1 cellular context compared by ENCODE assay signal in genomic region chr10:71247804-71248203, GRCh38.
TF ChIP-seq lines count a peak whose summit lies in the region.

No MANE protein-coding gene starts in this region.

TF ChIP-seq in H1, 55 proteins besides CTCF, POLR2A, EP300 and RAD21 (continued from another document):
- no peak for TF ChIP-seq CHD1 (IDR thresholded peaks at IDR 0.05; ENCODE audit: low read depth, low read length)
- TF ChIP-seq RNF2 (IDR thresholded peaks at IDR 0.05; ENCODE audit: borderline replicate concordance, low read depth, low read length, missing control alignments, poor library complexity, severe bottlenecking), result no peak
- no peak for TF ChIP-seq ATF3 (IDR thresholded peaks at IDR 0.05; ENCODE audit: insufficient read depth, low read depth, low read length)
- peak; percentile 91 for TF ChIP-seq KDM1A (IDR thresholded peaks at IDR 0.05; ENCODE audit: borderline replicate concordance, low read length)
